ENCODE assay signal across 13 cellular contexts in genomic region chr12:108335349-108336119, GRCh38. TPM values are rescaled to one million over a fixed set of nuclear protein-coding genes. Genes with fewer than 3 reads are reported as not detected.
DNase-seq lines count a peak whose midpoint lies in the region; ATAC-seq lines count a peak whose summit lies in the region.
"Had no signal": no experiment of that assay in that cellular context is flagged by ENCODE, and none has a peak within 500 bp of the region (broad histone marks: within the 10 kb centered on the region; RNA-seq: fewer than 3 reads in every experiment).

No MANE protein-coding gene starts in this region.

- peaks cover 30% of the 10 kb centered on the region for H3K27me3 Mint-ChIP-seq in activated naive CD8-positive, alpha-beta T cell treated with anti-CD3 and anti-CD28 coated beads for 36 hours

- ATAC-seq in GM18498 (IDR thresholded peaks at IDR 0.05; ENCODE audit: unreplicated experiment) (peak; percentile 74), GM21381 (IDR thresholded peaks at IDR 0.05; ENCODE audit: unreplicated experiment) (peak; percentile 56), HG03280 (IDR thresholded peaks at IDR 0.05; ENCODE audit: unreplicated experiment) (peak; percentile 71)

- H3K9me3 Mint-ChIP-seq in activated naive CD8-positive, alpha-beta T cell treated with anti-CD3 and anti-CD28 coated beads for 36 hours = no peaks in the 10 kb centered on the region
- H3K9me3 Mint-ChIP-seq: activated T-cell treated with anti-CD3 and anti-CD28 coated beads, Interleukin-2, amount 50 U/mL, for 24 hours; memory B cell had no signal

- peaks cover 6% of the 10 kb centered on the region for H3K4me1 Mint-ChIP-seq in activated naive CD8-positive, alpha-beta T cell treated with anti-CD3 and anti-CD28 coated beads for 36 hours
- H3K4me1 Mint-ChIP-seq: memory B cell had no signal

- H3K4me3 Mint-ChIP-seq in activated naive CD8-positive, alpha-beta T cell treated with anti-CD3 and anti-CD28 coated beads for 36 hours = no peak overlapping the region
- H3K4me3 Mint-ChIP-seq: activated T-cell treated with anti-CD3 and anti-CD28 coated beads, Interleukin-2, amount 50 U/mL, for 24 hours; memory B cell had no signal

- no peaks in the 10 kb centered on the region for H3K36me3 Mint-ChIP-seq in activated naive CD8-positive, alpha-beta T cell treated with anti-CD3 and anti-CD28 coated beads for 36 hours
- H3K36me3 Mint-ChIP-seq: memory B cell had no signal

- DNase-seq in medulla oblongata (ENCODE audit: extremely low spot score) (peak; percentile 61), NK-92 (lab: John Stamatoyannopoulos, UW; ENCODE audit: unreplicated experiment) (no peak), epidermal melanocyte (ENCODE audit: insufficient read length, low spot score) (no peak)
- DNase-seq in activated CD4-positive, alpha-beta T cell treated with anti-CD3 and anti-CD28 coated beads, Interleukin-2, amount 50 U/mL, for 1 hour = no peak
- DNase-seq in activated naive CD8-positive, alpha-beta T cell treated with anti-CD3 and anti-CD28 coated beads for 36 hours = no peak
- DNase-seq: activated T-cell treated with anti-CD3 and anti-CD28 coated beads, Interleukin-2, amount 50 U/mL, for 24 hours; caudate nucleus; NCI-H345; T-helper 1 cell had no signal

- no peak overlapping the region for H3K27ac Mint-ChIP-seq in activated naive CD8-positive, alpha-beta T cell treated with anti-CD3 and anti-CD28 coated beads for 36 hours
- H3K27ac Mint-ChIP-seq: activated T-cell treated with anti-CD3 and anti-CD28 coated beads, Interleukin-2, amount 50 U/mL, for 24 hours; memory B cell had no signal

RNA-seq across cellular contexts. Expression of gene CMKLR1, which starts 3.6 kb away (rescaled TPM):
- not detected for total RNA-seq in activated naive CD8-positive, alpha-beta T cell treated with anti-CD3 and anti-CD28 coated beads for 36 hours
